Comparison of ENCODE assay signal across 24 cellular contexts in the genomic region with DNA sequence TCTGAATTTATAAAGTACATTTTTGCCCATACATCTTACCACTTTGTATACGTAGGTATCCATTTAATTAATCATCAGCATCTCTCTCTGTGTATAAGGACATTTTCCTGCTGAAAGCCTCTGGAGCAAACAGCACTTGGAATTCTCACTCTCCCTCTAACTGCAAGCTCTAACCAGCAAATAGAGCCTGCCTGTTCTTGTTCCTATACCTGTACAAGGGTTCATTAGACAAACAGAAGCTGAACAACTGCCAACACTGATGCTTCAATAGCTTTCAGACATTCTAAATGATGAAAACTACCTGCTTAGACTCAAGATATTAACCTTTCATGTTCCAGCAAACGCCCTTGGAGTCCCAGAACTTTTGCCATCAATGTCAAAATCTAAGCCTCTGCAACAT.
"Had no signal": no experiment of that assay in that cellular context is flagged by ENCODE, and none has a peak within 500 bp of the region (broad histone marks: within the 10 kb centered on the region; RNA-seq: fewer than 3 reads in every experiment).

No MANE protein-coding gene starts in this region.

- H3K27ac ChIP-seq: ascending aorta, heart left ventricle, ovary, prostate gland, skin epidermis, uterus, VCaP had no signal

- H3K4me1 ChIP-seq: ascending aorta, heart left ventricle, prostate gland, uterus had no signal

- H3K9me3 ChIP-seq: ascending aorta, heart left ventricle, ovary, prostate gland, uterus had no signal

- ATAC-seq: effector memory CD8-positive, alpha-beta T cell; heart left ventricle; naive thymus-derived CD4-positive, alpha-beta T cell; sciatic nerve; stimulated activated effector memory CD8-positive, alpha-beta T cell treated with anti-CD3 and anti-CD28 coated beads, Interleukin-12 subunit alpha, Interleukin-12 subunit beta, amount 100 ng/mL, for 72 hours had no signal

- H3K4me3 ChIP-seq: ascending aorta, heart left ventricle, ovary, prostate gland, skin epidermis, uterus had no signal

- H3K27me3 ChIP-seq: ascending aorta, heart left ventricle, ovary, uterus had no signal

- H3K36me3 ChIP-seq: ascending aorta, heart left ventricle, ovary, prostate gland, uterus had no signal

- DNase-seq: activated CD4-positive, alpha-beta T cell treated with anti-CD3 and anti-CD28 coated beads for 4 hours; activated CD4-positive, alpha-beta T cell treated with anti-CD3 and anti-CD28 coated beads, Interleukin-2, amount 50 U/mL, for 48 hours; activated CD8-positive, alpha-beta memory T cell treated with anti-CD3 and anti-CD28 coated beads for 24 hours; activated gamma-delta T cell; activated naive CD4-positive, alpha-beta T cell treated with anti-CD3 and anti-CD28 coated beads, Interleukin-2, amount 10 ng/mL, durations not matched to agents 7 days and 5 days; activated naive CD8-positive, alpha-beta T cell treated with anti-CD3 and anti-CD28 coated beads, Interleukin-2, amount 10 ng/mL, durations not matched to agents 7 days and 5 days; cortex of kidney; effector memory CD8-positive, alpha-beta T cell; heart left ventricle; hypothalamus; immature natural killer cell; midbrain; naive thymus-derived CD4-positive, alpha-beta T cell; ovary; retina; stimulated activated CD4-positive, alpha-beta T cell treated with anti-CD3 and anti-CD28 coated beads, Interleukin-4, amount 100 ng/mL, for 24 hours; T-helper 9 cell; uterus had no signal
